Comparison of ENCODE assay signal across 25 cellular contexts in genomic region chr1:114694540-114695310, GRCh38. TPM values are rescaled to one million over a fixed set of nuclear protein-coding genes. Genes with fewer than 3 reads are reported as not detected.
"Had no signal": no experiment of that assay in that cellular context is flagged by ENCODE, and none has a peak within 500 bp of the region (broad histone marks: within the 10 kb centered on the region; RNA-seq: fewer than 3 reads in every experiment).

No MANE protein-coding gene starts in this region.

- ATAC-seq: HepG2, Right ventricle myocardium inferior had no signal

- DNase-seq: IMR-90; NCI-H1092; NCI-H1105 treated with DMSO at 0.1 percent for 48 hours; NCI-H1417 treated with DMSO at 0.1 percent for 48 hours; NCI-H146; NCI-H1694 treated with DMSO at 0.1 percent for 48 hours; NCI-H1930; NCI-H2081; NCI-H2107; NCI-H2227 treated with DMSO at 0.1 percent for 48 hours; NCI-H524; NCI-H526 treated with DMSO at 0.1 percent for 48 hours; NCI-H748 treated with DMSO at 0.1 percent for 48 hours; NK-92 treated with Interleukin-12 subunit alpha and Interleukin-12 subunit beta, amount 100 ng/mL, for 24 hours; OCI-M1; PC-9; Peyer's patch; SHP77 treated with DMSO at 0.1 percent for 48 hours had no signal

- H3K4me3 ChIP-seq: PC-9, Peyer's patch, SJCRH30 had no signal

- H3K27ac ChIP-seq: PC-9, Peyer's patch, SJCRH30 had no signal

- H3K4me2 ChIP-seq: PC-9 had no signal

- H3K36me3 ChIP-seq: Peyer's patch, SJCRH30 had no signal

- H2AFZ ChIP-seq: PC-9 had no signal

- H3K4me1 ChIP-seq: Peyer's patch had no signal

- H3K27me3 ChIP-seq: Peyer's patch, SJCRH30 had no signal

- H3K9me3 ChIP-seq: Peyer's patch, SJCRH30 had no signal

RNA-seq across cellular contexts. Expression of gene AMPD1, which starts 0.6 kb away (rescaled TPM):
- total RNA-seq: HepG2, HT1080, IMR-90, MCF 10A, NCI-H460, PC-9, Right ventricle myocardium inferior, RPMI7951, SJCRH30 had no signal
- polyA plus RNA-seq: HepG2, IMR-90 had no signal
